In genomic region chr18:24503182-24503581, GRCh38 we compare ENCODE assay signal across 14 cellular contexts. TPM values are rescaled to one million over a fixed set of nuclear protein-coding genes. Genes with fewer than 3 reads are reported as not detected.
"Had no signal": no experiment of that assay in that cellular context is flagged by ENCODE, and none has a peak within 500 bp of the region (broad histone marks: within the 10 kb centered on the region; RNA-seq: fewer than 3 reads in every experiment).

No MANE protein-coding gene starts in this region.

- H3K27ac ChIP-seq: brain microvascular endothelial cell, left ventricle myocardium inferior, stomach, thoracic aorta, upper lobe of right lung had no signal

- H3K36me3 Mint-ChIP-seq: naive B cell had no signal

- H3K4me3 ChIP-seq: left ventricle myocardium inferior, stomach, thoracic aorta, upper lobe of right lung had no signal

- H3K9me3 Mint-ChIP-seq: activated T-helper 17 cell treated with anti-CD3 and anti-CD28 coated beads, Interleukin-2, amount 50 U/mL, for 72 hours; naive B cell had no signal

- H3K4me3 Mint-ChIP-seq: activated T-helper 17 cell treated with anti-CD3 and anti-CD28 coated beads, Interleukin-2, amount 50 U/mL, for 72 hours; naive B cell had no signal

- H3K4me1 Mint-ChIP-seq: activated T-helper 17 cell treated with anti-CD3 and anti-CD28 coated beads, Interleukin-2, amount 50 U/mL, for 72 hours had no signal

- H3K27ac Mint-ChIP-seq: activated T-helper 17 cell treated with anti-CD3 and anti-CD28 coated beads, Interleukin-2, amount 50 U/mL, for 72 hours; naive B cell had no signal

- DNase-seq: activated CD4-positive, alpha-beta T cell treated with anti-CD3 and anti-CD28 coated beads, Interleukin-2, amount 50 U/mL, for 48 hours; activated naive CD4-positive, alpha-beta T cell treated with Interleukin-2 at 50 U/mL for 16 hours; brain microvascular endothelial cell; cerebellar nuclear complex; dermis blood vessel endothelial cell; hippocampal formation; kidney; left ventricle myocardium inferior; naive B cell; stimulated activated CD4-positive, alpha-beta T cell treated with anti-CD3 and anti-CD28 coated beads, Interleukin-1b, Interleukin-23, amount 100 ng/mL, for 48 hours; stomach; upper lobe of right lung had no signal

- H3K27me3 ChIP-seq: brain microvascular endothelial cell, stomach, upper lobe of right lung had no signal

- H3K4me1 ChIP-seq: left ventricle myocardium inferior, stomach, upper lobe of right lung had no signal

- H3K36me3 ChIP-seq: brain microvascular endothelial cell, left ventricle myocardium inferior, stomach, thoracic aorta, upper lobe of right lung had no signal

- H3K9me3 ChIP-seq: left ventricle myocardium inferior, stomach, thoracic aorta, upper lobe of right lung had no signal

RNA-seq across cellular contexts. Expression of gene HRH4, which starts 42.7 kb away (rescaled TPM):
- total RNA-seq: dermis blood vessel endothelial cell, kidney had no signal
